17 cellular contexts compared by ENCODE assay signal in the genomic region with DNA sequence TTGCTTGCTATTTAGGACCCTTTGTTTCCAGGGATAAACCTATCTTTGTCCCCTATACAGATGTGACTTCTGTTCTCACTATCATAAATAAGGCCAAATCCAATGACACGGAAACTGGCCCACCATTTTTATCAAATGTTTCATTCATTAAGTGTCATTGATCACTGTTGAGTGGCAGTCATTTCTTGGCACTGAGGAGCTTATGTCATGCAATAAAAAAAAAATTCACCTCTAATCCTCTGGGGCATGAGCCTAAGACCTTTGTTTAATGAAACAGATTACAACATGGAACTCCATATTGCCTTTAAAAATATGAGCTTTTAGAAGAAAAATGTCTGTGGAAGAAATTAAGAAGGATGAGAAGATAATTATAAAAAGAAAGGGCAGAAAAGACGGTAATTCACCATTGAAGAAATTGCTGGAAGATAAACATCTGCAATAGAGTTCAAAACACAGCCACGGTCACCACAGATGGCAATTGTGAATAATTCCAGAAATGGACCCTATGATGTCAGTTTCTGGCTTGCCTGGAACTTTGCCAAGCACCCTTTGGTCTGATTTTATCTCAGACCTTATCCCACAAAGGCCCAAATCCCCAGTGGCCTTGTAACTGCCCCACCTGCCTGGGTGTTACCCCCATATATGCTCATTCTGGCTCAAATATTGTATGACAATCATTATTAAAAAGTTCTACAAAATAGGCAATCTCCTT.
DNase-seq lines count a peak whose midpoint lies in the region; FAIRE-seq and TF ChIP-seq lines count a peak whose summit lies in the region.
"Had no signal": no experiment of that assay in that cellular context is flagged by ENCODE, and none has a peak within 500 bp of the region (broad histone marks: within the 10 kb centered on the region; RNA-seq: fewer than 3 reads in every experiment).

No MANE protein-coding gene starts in this region.

- H3K79me2 ChIP-seq in osteoblast (ENCODE audit: insufficient read depth, low read length): peaks cover 64% of the 10 kb centered on the region

- DNase-seq in D341Med (ENCODE audit: low spot score) (peak; percentile 32), NCI-H69 (lab: John Stamatoyannopoulos, UW) (peak; percentile 72), chondrocyte (ENCODE audit: low spot score) (no peak), osteoblast (ENCODE audit: insufficient read length, low spot score, missing footprints) (no peak), dermis blood vessel endothelial cell (no peak), ecto neural progenitor cell (ENCODE audit: low spot score) (no peak), Peyer's patch (no peak), GM12892 (ENCODE audit: insufficient read length) (no peak)
- DNase-seq: activated CD4-positive, alpha-beta T cell treated with anti-CD3 and anti-CD28 coated beads, Interleukin-2, amount 10 ng/mL, durations not matched to agents 7 days and 5 days; activated naive CD4-positive, alpha-beta T cell treated with anti-CD3 and anti-CD28 coated beads, Interleukin-2, amount 50 U/mL, for 16 hours; CD8-positive, alpha-beta memory T cell; NCI-H2081; NCI-H510A; stimulated activated naive CD4-positive, alpha-beta T cell treated with Interleukin-2 at 50 U/mL for 16 hours had no signal

- peaks cover 48% of the 10 kb centered on the region for H4K20me1 ChIP-seq in osteoblast (ENCODE audit: insufficient read depth, low read length)

- FAIRE-seq in GM12892 (lab: Jason Lieb, UNC): no peak

- H3K27me3 ChIP-seq in osteoblast (ENCODE audit: insufficient read depth, low read length) (no peaks in the 10 kb centered on the region), Peyer's patch (no peaks in the 10 kb centered on the region)

- H3K4me3 Mint-ChIP-seq in chondrocyte (ENCODE audit: unreplicated experiment): no peak overlapping the region
- H3K4me3 Mint-ChIP-seq: activated CD4-positive, alpha-beta T cell treated with anti-CD3 and anti-CD28 coated beads, Interleukin-2, amount 10 ng/mL, durations not matched to agents 7 days and 5 days; CD8-positive, alpha-beta memory T cell; dendritic cell treated with granulocyte-macrophage colony-stimulating factor and Interleukin-4, amounts not matched to agents 40 ng/mL and 50 ng/mL, for 4 days had no signal

- no peaks in the 10 kb centered on the region for H3K9me3 Mint-ChIP-seq in chondrocyte (ENCODE audit: low read depth)
- H3K9me3 Mint-ChIP-seq: activated CD4-positive, alpha-beta T cell treated with anti-CD3 and anti-CD28 coated beads, Interleukin-2, amount 10 ng/mL, durations not matched to agents 7 days and 5 days; brain; dendritic cell treated with granulocyte-macrophage colony-stimulating factor and Interleukin-4, amounts not matched to agents 40 ng/mL and 50 ng/mL, for 4 days had no signal

- H3K4me1 ChIP-seq in osteoblast (ENCODE audit: insufficient read depth, low read length) (peaks cover 38% of the 10 kb centered on the region), Peyer's patch (peaks cover 0 to 18% (median 0%) of the 10 kb centered on the region in 4 donors)

- H3K4me2 ChIP-seq in osteoblast (ENCODE audit: insufficient read depth, low read length): no peak overlapping the region

- H3K27ac ChIP-seq in osteoblast (ENCODE audit: low read depth, low read length) (peak overlapping the region; percentile 27), Peyer's patch (no peak overlapping the region)
- H3K27ac ChIP-seq: HL-60 had no signal

- no peaks in the 10 kb centered on the region for H3K27me3 Mint-ChIP-seq in chondrocyte (ENCODE audit: low read depth)
- H3K27me3 Mint-ChIP-seq: activated CD4-positive, alpha-beta T cell treated with anti-CD3 and anti-CD28 coated beads, Interleukin-2, amount 10 ng/mL, durations not matched to agents 7 days and 5 days; brain; CD8-positive, alpha-beta memory T cell; dendritic cell treated with granulocyte-macrophage colony-stimulating factor and Interleukin-4, amounts not matched to agents 40 ng/mL and 50 ng/mL, for 4 days had no signal

- peak overlapping the region; percentile 47 for H3K27ac Mint-ChIP-seq in chondrocyte (ENCODE audit: unreplicated experiment)
- H3K27ac Mint-ChIP-seq: activated CD4-positive, alpha-beta T cell treated with anti-CD3 and anti-CD28 coated beads, Interleukin-2, amount 10 ng/mL, durations not matched to agents 7 days and 5 days; CD8-positive, alpha-beta memory T cell; dendritic cell treated with granulocyte-macrophage colony-stimulating factor and Interleukin-4, amounts not matched to agents 40 ng/mL and 50 ng/mL, for 4 days had no signal

- peaks cover 6% of the 10 kb centered on the region for H3K36me3 Mint-ChIP-seq in chondrocyte (ENCODE audit: low read depth)

- H3K9me3 ChIP-seq in osteoblast (ENCODE audit: low read depth, low read length) (no peaks in the 10 kb centered on the region), Peyer's patch (no peaks in the 10 kb centered on the region)

- TF ChIP-seq CTCF in chondrocyte (IDR thresholded peaks at IDR 0.05) (no peak), osteoblast (IDR thresholded peaks at IDR 0.05; ENCODE audit: extremely low read depth, low read depth, low read length) (no peak), Peyer's patch (IDR thresholded peaks at IDR 0.05) (no peak)

- H3K4me3 ChIP-seq in osteoblast (ENCODE audit: insufficient read depth, low read length) (no peak overlapping the region), Peyer's patch (no peak overlapping the region)

- peaks cover 44% of the 10 kb centered on the region for H3K4me1 Mint-ChIP-seq in chondrocyte (ENCODE audit: low read depth)
- H3K4me1 Mint-ChIP-seq: activated CD4-positive, alpha-beta T cell treated with anti-CD3 and anti-CD28 coated beads, Interleukin-2, amount 10 ng/mL, durations not matched to agents 7 days and 5 days had no signal

- H3K36me3 ChIP-seq in osteoblast (ENCODE audit: insufficient read depth, low read length) (peaks cover 29% of the 10 kb centered on the region), Peyer's patch (peaks cover 0 to 21% (median 0%) of the 10 kb centered on the region in 3 donors)

- H2AFZ ChIP-seq in osteoblast (ENCODE audit: low read length): no peak overlapping the region

- no peak for TF ChIP-seq POLR2A in Peyer's patch (IDR thresholded peaks at IDR 0.05)
- TF ChIP-seq POLR2A in GM12892 (IDR thresholded peaks at IDR 0.05; ENCODE audit: low read depth, low read length): no peak

Comparison
In these comparisons a context has a peak if more than half of its experiments do, and no peak if none do; other contexts are left out.
1. DNase-seq: peak in D341Med (single experiment) and NCI-H69 (single experiment); none in chondrocyte (single experiment), osteoblast (single experiment), dermis blood vessel endothelial cell (single experiment), ecto neural progenitor cell (single experiment), Peyer's patch (0 of 3) and GM12892 (single experiment).